ENCODE assay signal across 23 cellular contexts in the genomic region with DNA sequence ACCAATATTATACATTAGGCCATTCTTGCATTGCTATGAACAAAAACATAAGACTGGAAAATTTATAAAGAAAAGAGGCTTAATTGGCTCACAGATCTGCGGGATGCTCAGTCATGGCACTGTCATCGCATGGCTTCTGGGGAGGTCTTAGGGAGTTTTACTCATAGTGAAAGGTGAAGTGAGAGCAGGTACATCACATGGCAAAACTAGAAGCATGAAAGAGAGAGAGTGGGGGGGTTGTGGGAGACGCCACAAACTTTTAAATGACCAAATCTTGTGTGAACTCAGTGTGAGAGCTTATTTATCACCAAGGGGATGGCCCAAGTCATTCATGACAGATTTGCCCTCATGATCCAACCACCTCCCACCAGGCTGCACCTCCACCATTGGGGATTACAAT.
"Had no signal": no experiment of that assay in that cellular context is flagged by ENCODE, and none has a peak within 500 bp of the region (broad histone marks: within the 10 kb centered on the region; RNA-seq: fewer than 3 reads in every experiment).

No MANE protein-coding gene starts in this region.

- H3K27ac Mint-ChIP-seq: immature natural killer cell; naive thymus-derived CD8-positive, alpha-beta T cell; nephron progenitor cell; stimulated activated naive B cell treated with anti-CD40 and anti-IgM and Interleukin-4, amounts not matched to agents 10 μg/mL and 1 μg/mL and 100 μg/mL, for 72 hours; stimulated activated naive CD8-positive, alpha-beta T cell treated with anti-CD3 and anti-CD28 coated beads, Interleukin-15, Interleukin-2, amounts not matched to agents 100 ng/mL and 50 ng/mL, for 24 hours had no signal

- H3K36me3 Mint-ChIP-seq: immature natural killer cell; naive thymus-derived CD8-positive, alpha-beta T cell; stimulated activated naive B cell treated with anti-CD40 and anti-IgM and Interleukin-4, amounts not matched to agents 10 μg/mL and 1 μg/mL and 100 μg/mL, for 72 hours had no signal

- H3K4me3 Mint-ChIP-seq: immature natural killer cell; naive thymus-derived CD8-positive, alpha-beta T cell; nephron progenitor cell; stimulated activated naive B cell treated with anti-CD40 and anti-IgM and Interleukin-4, amounts not matched to agents 10 μg/mL and 1 μg/mL and 100 μg/mL, for 72 hours; stimulated activated naive CD8-positive, alpha-beta T cell treated with anti-CD3 and anti-CD28 coated beads, Interleukin-15, Interleukin-2, amounts not matched to agents 100 ng/mL and 50 ng/mL, for 24 hours had no signal

- H3K9me3 Mint-ChIP-seq: nephron progenitor cell had no signal

- ATAC-seq: left colon; left ventricle myocardium superior; lower lobe of right lung; naive thymus-derived CD8-positive, alpha-beta T cell; right lobe of liver; upper lobe of right lung had no signal

- DNase-seq: dorsolateral prefrontal cortex; effector CD4-positive, alpha-beta T cell; hypothalamus; immature natural killer cell; islet precursor cell; kidney glomerular epithelial cell; left colon; left ventricle myocardium superior; lower lobe of right lung; naive thymus-derived CD8-positive, alpha-beta T cell; nephron progenitor cell; nucleus accumbens; ovary; posterior cingulate gyrus; retina; right lobe of liver; small intestine; stimulated activated CD4-positive, alpha-beta T cell treated with anti-CD3 and anti-CD28 coated beads, Interleukin-15, amount 100 ng/mL, for 24 hours; stimulated activated CD4-positive, alpha-beta T cell treated with anti-CD3 and anti-CD28 coated beads, Interleukin-2, amount 100 ng/mL, for 48 hours; stimulated activated naive B cell treated with anti-CD40 and anti-IgM and Interleukin-4, amounts not matched to agents 10 μg/mL and 1 μg/mL and 100 μg/mL, for 72 hours; upper lobe of right lung; uterus had no signal

- H3K4me1 Mint-ChIP-seq: immature natural killer cell; naive thymus-derived CD8-positive, alpha-beta T cell; nephron progenitor cell; stimulated activated naive B cell treated with anti-CD40 and anti-IgM and Interleukin-4, amounts not matched to agents 10 μg/mL and 1 μg/mL and 100 μg/mL, for 72 hours had no signal

- H3K27me3 Mint-ChIP-seq: naive thymus-derived CD8-positive, alpha-beta T cell; stimulated activated naive B cell treated with anti-CD40 and anti-IgM and Interleukin-4, amounts not matched to agents 10 μg/mL and 1 μg/mL and 100 μg/mL, for 72 hours; stimulated activated naive CD8-positive, alpha-beta T cell treated with anti-CD3 and anti-CD28 coated beads, Interleukin-15, Interleukin-2, amounts not matched to agents 100 ng/mL and 50 ng/mL, for 24 hours had no signal
